Comparison of ENCODE assay signal across 11 cellular contexts in the genomic region with DNA sequence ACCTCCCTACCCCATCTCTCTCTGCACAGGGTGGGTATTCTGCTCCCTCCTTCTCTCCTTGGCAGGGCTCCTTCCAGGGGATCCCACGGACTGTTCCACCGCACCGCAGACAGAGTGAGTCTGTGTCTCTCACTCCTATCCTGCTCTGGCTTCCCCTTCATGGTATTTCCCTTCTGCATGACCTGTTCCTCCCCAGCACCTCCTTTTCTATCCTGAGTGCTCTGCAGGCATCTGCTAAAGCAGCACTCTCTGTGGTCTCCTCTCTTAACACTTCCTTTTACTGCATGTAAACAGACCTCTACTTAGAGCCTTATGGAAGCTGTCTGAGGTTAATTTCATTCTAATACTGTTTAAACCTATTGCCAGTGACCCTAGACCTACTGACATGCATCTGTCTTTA.
DNase-seq lines count a peak whose midpoint lies in the region; ATAC-seq and TF ChIP-seq lines count a peak whose summit lies in the region.
"Had no signal": no experiment of that assay in that cellular context is flagged by ENCODE, and none has a peak within 500 bp of the region (broad histone marks: within the 10 kb centered on the region; RNA-seq: fewer than 3 reads in every experiment).

No MANE protein-coding gene starts in this region.

- H3K4me3 ChIP-seq in left ventricle myocardium inferior (no peak overlapping the region), right atrium auricular region (no peak overlapping the region)
- H3K4me3 ChIP-seq: HAP-1 had no signal

- intact Hi-C loops in left ventricle myocardium superior (cut with micrococcal nuclease): no loop called here
- intact Hi-C loops in left ventricle myocardium inferior (cut with micrococcal nuclease): no loop called here

- H3K27ac ChIP-seq in left ventricle myocardium inferior (replicated peaks) (no peak overlapping the region), right atrium auricular region (no peak overlapping the region)
- H3K27ac ChIP-seq: C4-2B had no signal

- H3K4me1 ChIP-seq in left ventricle myocardium inferior: peaks cover 9% of the 10 kb centered on the region
- H3K4me1 ChIP-seq in right atrium auricular region: peaks cover 0 to under 1% of the 10 kb centered on the region in 2 donors
- H3K4me1 ChIP-seq: HAP-1 had no signal

- H3K9me3 ChIP-seq in left ventricle myocardium inferior (replicated peaks): no peaks in the 10 kb centered on the region
- H3K9me3 ChIP-seq in right atrium auricular region: no peaks in the 10 kb centered on the region
- H3K9me3 ChIP-seq: HAP-1 had no signal

- in situ Hi-C loops in G401 (cut with HindIII; ENCODE audit: low sequenced_read_pairs): loop anchor here (25.0 kb wide), 1 partner anchor 238 kb away; no protein-coding TSS in a partner anchor

- H3K27me3 Mint-ChIP-seq in immature natural killer cell (ENCODE audit: low read depth in 3 of 3): peaks cover 0 to 5% (median 3%) of the 10 kb centered on the region in 3 donors

- ATAC-seq in GM21360 (IDR thresholded peaks at IDR 0.05; ENCODE audit: unreplicated experiment): peak; percentile 46
- ATAC-seq in left ventricle myocardium superior: no peak
- ATAC-seq in HG03108 (IDR thresholded peaks at IDR 0.05; ENCODE audit: unreplicated experiment): no peak

- peaks cover 0 to 3% (median 0%) of the 10 kb centered on the region in 3 donors for H3K36me3 Mint-ChIP-seq in immature natural killer cell

- TF ChIP-seq CTCF in left ventricle myocardium inferior (IDR thresholded peaks at IDR 0.05; ENCODE audit: borderline replicate concordance) (no peak), right atrium auricular region (IDR thresholded peaks at IDR 0.05) (no peak)

- no peak overlapping the region for H3K4me3 Mint-ChIP-seq in immature natural killer cell

- DNase-seq in G401 (ENCODE audit: low spot score) (peak; percentile 37), NCI-H69 (lab: John Stamatoyannopoulos, UW) (peak; percentile 17), immature natural killer cell (no peak), left ventricle myocardium superior (no peak), left ventricle myocardium inferior (no peak), right atrium auricular region (ENCODE audit: low spot score) (no peak)
- DNase-seq: NCI-H2029 treated with DMSO at 0.1 percent for 48 hours had no signal

- peak overlapping the region in 5 of 6 donors; percentile 0 to 67 (median 12) for H3K27ac Mint-ChIP-seq in immature natural killer cell

- H3K4me1 Mint-ChIP-seq in immature natural killer cell: peaks cover 17 to 53% of the 10 kb centered on the region in 2 donors

- no peaks in the 10 kb centered on the region for H3K9me3 Mint-ChIP-seq in immature natural killer cell

- no peaks in the 10 kb centered on the region for H3K27me3 ChIP-seq in left ventricle myocardium inferior (ENCODE audit: low read depth)
- H3K27me3 ChIP-seq in right atrium auricular region: no peaks in the 10 kb centered on the region

- peaks cover 8% of the 10 kb centered on the region for H3K36me3 ChIP-seq in left ventricle myocardium inferior
- no peaks in the 10 kb centered on the region for H3K36me3 ChIP-seq in right atrium auricular region
- H3K36me3 ChIP-seq: HAP-1 had no signal

Comparison
In these comparisons a context has a peak if more than half of its experiments do, and no peak if none do; other contexts are left out.
1. DNase-seq: peak in G401 (single experiment) and NCI-H69 (single experiment); none in immature natural killer cell (0 of 3), left ventricle myocardium superior (single experiment), left ventricle myocardium inferior (single experiment) and right atrium auricular region (single experiment).